18 cellular contexts compared by ENCODE assay signal in genomic region chrX:39605183-39605582, GRCh38.
DNase-seq lines count a peak whose midpoint lies in the region; ATAC-seq and TF ChIP-seq lines count a peak whose summit lies in the region.
"Had no signal": no experiment of that assay in that cellular context is flagged by ENCODE, and none has a peak within 500 bp of the region (broad histone marks: within the 10 kb centered on the region; RNA-seq: fewer than 3 reads in every experiment).

No MANE protein-coding gene starts in this region.

- DNase-seq in SK-N-SH (peak; percentile 43), islet precursor cell (peak; percentile 82), ascending aorta (ENCODE audit: low spot score in 2 of 2) (no peak), COLO668 (lab: John Stamatoyannopoulos, UW; ENCODE audit: unreplicated experiment) (no peak), NCI-H1105 treated with DMSO at 0.1 percent for 48 hours (lab: John Stamatoyannopoulos, UW) (no peak)
- DNase-seq in stimulated activated CD4-positive, alpha-beta T cell treated with anti-CD3 and anti-CD28 coated beads, Interleukin-1b, Interleukin-23, amount 100 ng/mL, for 48 hours, result no peak
- DNase-seq: IMR-90; Karpas-422; MG63; NCI-H1105; NCI-H2029; NK-92 treated with Interleukin-12 subunit alpha and Interleukin-12 subunit beta, amount 100 ng/mL, for 24 hours; T-helper 1 cell had no signal

- WGBS in SK-N-SH (ENCODE audit: low lambda C conversion rate), result 0% methylated on average over 3 of the region's 3 CpGs

- H3K4me3 ChIP-seq in SK-N-SH (ENCODE audit: low read depth in 2 of 2, low read length in 1 of 2) (no peak overlapping the region), OCI-LY3 (ENCODE audit: low read length) (no peak overlapping the region), ascending aorta (no peak overlapping the region)
- H3K4me3 ChIP-seq: A549, MG63, SK-N-MC had no signal

- H3K9me2 ChIP-seq in SK-N-SH, result no peaks in the 10 kb centered on the region

- H3K27ac ChIP-seq in SK-N-SH (ENCODE audit: low read depth in 2 of 2, low read length in 1 of 2), result no peak overlapping the region
- H3K27ac ChIP-seq in OCI-LY3 (ENCODE audit: low read length), result no peak overlapping the region
- H3K27ac ChIP-seq in ascending aorta, result no peak overlapping the region
- H3K27ac ChIP-seq: A549, C4-2B, SK-N-MC had no signal

- ATAC-seq in SK-N-SH treated with all-trans-retinoic acid at 6 μM for 48 hours, result no peak
- ATAC-seq: A549 had no signal

- POLR2A ChIA-PET in SK-N-SH (lab: Yijun Ruan, JAX), result interaction anchor here (0.6 kb wide), 1 partner anchor 364 kb away, joined by 3 read pairs; no protein-coding TSS in a partner anchor

- no peaks in the 10 kb centered on the region for H3F3A ChIP-seq in SK-N-SH (replicated peaks; ENCODE audit: insufficient read depth)

- TF ChIP-seq RAD21 in SK-N-SH (IDR thresholded peaks at IDR 0.05; ENCODE audit: low read length), result no peak

- H3K9ac ChIP-seq in SK-N-SH, result no peak overlapping the region
- H3K9ac ChIP-seq in OCI-LY3 (ENCODE audit: low read length), result no peak overlapping the region

- peaks cover 7% of the 10 kb centered on the region for H3K27me3 ChIP-seq in SK-N-SH (ENCODE audit: insufficient read depth)
- peaks cover 12% of the 10 kb centered on the region for H3K27me3 ChIP-seq in OCI-LY3 (ENCODE audit: low read depth, low read length)
- no peaks in the 10 kb centered on the region for H3K27me3 ChIP-seq in ascending aorta
- H3K27me3 ChIP-seq: MG63 had no signal

- no peak for TF ChIP-seq CTCF in SK-N-SH (IDR thresholded peaks at IDR 0.05)
- TF ChIP-seq CTCF in OCI-LY3 (IDR thresholded peaks at IDR 0.05; ENCODE audit: low read depth, low read length), result no peak
- TF ChIP-seq CTCF in ascending aorta (IDR thresholded peaks at IDR 0.05), result no peak

- intact Hi-C loops in ascending aorta (cut with DNase I), result loop anchor here (10.0 kb wide), 1 partner anchor 660 kb away; no protein-coding TSS in a partner anchor

- no peak for TF ChIP-seq EP300 in SK-N-SH (IDR thresholded peaks at IDR 0.05; ENCODE audit: borderline replicate concordance in 1 of 2, low read depth in 1 of 2, low read length in 1 of 2)

- H3K4me1 ChIP-seq in SK-N-SH (ENCODE audit: control insufficient read depth in 1 of 2, insufficient read depth in 2 of 2, low read depth in 1 of 2, low read length in 1 of 2), result peaks cover 0 to 13% of the 10 kb centered on the region in 2 experiments; a peak in 1 of 4 replicates
- H3K4me1 ChIP-seq in OCI-LY3 (ENCODE audit: low read length), result peaks cover 9% of the 10 kb centered on the region
- no peaks in the 10 kb centered on the region for H3K4me1 ChIP-seq in ascending aorta
- H3K4me1 ChIP-seq: A549 had no signal

- H4K20me1 ChIP-seq in SK-N-SH (ENCODE audit: insufficient read depth) (no peaks in the 10 kb centered on the region), OCI-LY3 (ENCODE audit: insufficient read depth, low read length) (no peaks in the 10 kb centered on the region)

- no peak overlapping the region for H2AFZ ChIP-seq in SK-N-SH (ENCODE audit: low read depth)
- no peak overlapping the region for H2AFZ ChIP-seq in OCI-LY3 (ENCODE audit: low read depth, low read length)

- H3K36me3 ChIP-seq in SK-N-SH (replicated peaks in 1 of 2; ENCODE audit: control insufficient read depth in 1 of 2, insufficient read depth in 2 of 2, low read length in 1 of 2) (no peaks in the 10 kb centered on the region), OCI-LY3 (replicated peaks; ENCODE audit: low read depth, low read length) (no peaks in the 10 kb centered on the region), ascending aorta (no peaks in the 10 kb centered on the region)
- H3K36me3 ChIP-seq: MG63 had no signal

- no peak overlapping the region for H3K4me2 ChIP-seq in SK-N-SH
- 0 out of 2 replicates have a peak overlapping the region, but pooled peaks have one; percentile 9 for H3K4me2 ChIP-seq in OCI-LY3 (ENCODE audit: low read length)
- H3K4me2 ChIP-seq: A549 had no signal

- H3K9me3 ChIP-seq in SK-N-SH (no peaks in the 10 kb centered on the region), OCI-LY3 (ENCODE audit: insufficient read depth, low read length) (no peaks in the 10 kb centered on the region), ascending aorta (peaks cover 8 to 11% of the 10 kb centered on the region in 2 donors)
- H3K9me3 ChIP-seq: MG63 had no signal

- CTCF ChIA-PET in SK-N-SH (lab: Yijun Ruan, JAX), result interaction anchor here (1.2 kb wide), 1 partner anchor 342 kb away, joined by 4 read pairs; no protein-coding TSS in a partner anchor

- no peaks in the 10 kb centered on the region for H3K79me2 ChIP-seq in SK-N-SH (ENCODE audit: insufficient read depth)
- H3K79me2 ChIP-seq in OCI-LY3 (ENCODE audit: low read length), result no peaks in the 10 kb centered on the region

TF ChIP-seq in SK-N-SH, 30 proteins besides CTCF, POLR2A, EP300 and RAD21:
- no peak for TF ChIP-seq FOXM1 (IDR thresholded peaks at IDR 0.05; ENCODE audit: low read depth)
- peak; percentile 57 for TF ChIP-seq GATA2 (CRISPR knock-in tag; IDR thresholded peaks at IDR 0.05)

TF ChIP-seq in SK-N-SH treated with all-trans-retinoic acid at 6 μM for 48 hours, 23 proteins besides CTCF, POLR2A, EP300 and RAD21:
- no peak for TF ChIP-seq ISL1 (CRISPR knock-in tag; IDR thresholded peaks at IDR 0.05)
- no peak for TF ChIP-seq ZNF565 (CRISPR knock-in tag; conservative IDR thresholded peaks at IDR 0.05; ENCODE audit: low read depth)
- no peak for TF ChIP-seq PATZ1 (CRISPR knock-in tag; IDR thresholded peaks at IDR 0.05; ENCODE audit: borderline replicate concordance)
- TF ChIP-seq CREB5 (CRISPR knock-in tag; IDR thresholded peaks at IDR 0.05; ENCODE audit: low read depth), result no peak

Comparison
In these comparisons a context has a peak if more than half of its experiments do, and no peak if none do; other contexts are left out.
1. DNase-seq: peak in SK-N-SH (single experiment) and islet precursor cell (single experiment); none in ascending aorta (0 of 2), COLO668 (single experiment), NCI-H1105 treated with DMSO at 0.1 percent for 48 hours (single experiment) and stimulated activated CD4-positive, alpha-beta T cell treated with anti-CD3 and anti-CD28 coated beads, Interleukin-1b, Interleukin-23, amount 100 ng/mL, for 48 hours (single experiment).